28 cellular contexts compared by ENCODE assay signal in the genomic region with DNA sequence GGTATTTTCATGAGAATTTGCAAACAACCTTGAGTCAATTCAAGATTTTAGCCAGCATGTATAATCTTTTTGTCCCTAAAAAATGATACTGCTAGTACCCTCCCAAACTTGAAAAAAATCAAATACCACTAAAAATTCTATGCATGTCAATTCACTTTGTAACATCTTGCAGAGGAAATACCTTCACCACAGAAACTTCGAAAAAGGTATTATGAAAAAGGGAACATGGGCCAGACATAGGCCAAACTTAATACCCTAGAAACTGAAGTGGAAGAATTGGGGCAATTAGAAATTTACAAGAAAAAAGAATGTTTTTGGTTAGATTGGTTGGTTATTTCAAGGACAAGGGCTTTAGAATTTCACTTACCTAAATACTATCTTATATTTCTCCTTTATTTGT. TPM values are rescaled to one million over a fixed set of nuclear protein-coding genes. Genes with fewer than 3 reads are reported as not detected.
"Had no signal": no experiment of that assay in that cellular context is flagged by ENCODE, and none has a peak within 500 bp of the region (broad histone marks: within the 10 kb centered on the region; RNA-seq: fewer than 3 reads in every experiment).

No MANE protein-coding gene starts in this region.

- H3K36me3 Mint-ChIP-seq: mesothelial cell of epicardium; naive B cell; naive thymus-derived CD8-positive, alpha-beta T cell had no signal

- H3K4me3 Mint-ChIP-seq: dendritic cell treated with granulocyte-macrophage colony-stimulating factor and Interleukin-4, amounts not matched to agents 40 ng/mL and 50 ng/mL, for 4 days; effector memory CD8-positive, alpha-beta T cell; endodermal cell; mesothelial cell of epicardium; naive B cell; naive thymus-derived CD8-positive, alpha-beta T cell had no signal

- H3K4me1 ChIP-seq: esophagus squamous epithelium, gastrocnemius medialis, heart right ventricle, left lung, lower lobe of right lung had no signal

- H3K4me1 Mint-ChIP-seq: mesothelial cell of epicardium; naive B cell; naive thymus-derived CD8-positive, alpha-beta T cell had no signal

- H3K9me3 ChIP-seq: esophagus squamous epithelium, gastrocnemius medialis, heart right ventricle, left lung, lower lobe of right lung, mucosa of descending colon had no signal

- H3K4me3 ChIP-seq: esophagus squamous epithelium, gastrocnemius medialis, heart right ventricle, left lung, lower lobe of right lung, mucosa of descending colon had no signal

- H3K27me3 ChIP-seq: esophagus squamous epithelium, gastrocnemius medialis, left lung had no signal

- DNase-seq: cortex of kidney; effector CD8-positive, alpha-beta T cell; effector memory CD8-positive, alpha-beta T cell; endodermal cell; erythroblast; esophagus squamous epithelium; foreskin fibroblast; foreskin melanocyte; gastrocnemius medialis; glutamatergic neuron; head of caudate nucleus; heart right ventricle; hippocampal formation; left cardiac atrium; left lung; left ventricle myocardium superior; lower lobe of right lung; mesenchymal stem cell; mucosa of descending colon; naive B cell; naive thymus-derived CD8-positive, alpha-beta T cell had no signal

- FAIRE-seq: endometrium, islet of Langerhans, keratinocyte had no signal

- H3K27me3 Mint-ChIP-seq: dendritic cell treated with granulocyte-macrophage colony-stimulating factor and Interleukin-4, amounts not matched to agents 40 ng/mL and 50 ng/mL, for 4 days; effector memory CD8-positive, alpha-beta T cell had no signal

- H3K36me3 ChIP-seq: esophagus squamous epithelium, gastrocnemius medialis, heart right ventricle, left lung, lower lobe of right lung had no signal

- H3K9me3 Mint-ChIP-seq: dendritic cell treated with granulocyte-macrophage colony-stimulating factor and Interleukin-4, amounts not matched to agents 40 ng/mL and 50 ng/mL, for 4 days; mesothelial cell of epicardium had no signal

- H3K27ac ChIP-seq: epithelial cell of prostate, esophagus squamous epithelium, gastrocnemius medialis, heart right ventricle, left lung, lower lobe of right lung had no signal

- ATAC-seq: effector memory CD8-positive, alpha-beta T cell; esophagus mucosa; gastrocnemius medialis; heart right ventricle; left cardiac atrium; left lung; left ventricle myocardium superior; lower lobe of right lung; mucosa of descending colon; naive thymus-derived CD8-positive, alpha-beta T cell had no signal

- H3K27ac Mint-ChIP-seq: dendritic cell treated with granulocyte-macrophage colony-stimulating factor and Interleukin-4, amounts not matched to agents 40 ng/mL and 50 ng/mL, for 4 days; effector memory CD8-positive, alpha-beta T cell; endodermal cell; mesothelial cell of epicardium; naive B cell; naive thymus-derived CD8-positive, alpha-beta T cell had no signal

RNA-seq across cellular contexts. Expression of a gene that starts 48.5 kb away (rescaled TPM):
- polyA plus RNA-seq: keratinocyte; naive thymus-derived CD8-positive, alpha-beta T cell had no signal
